6 cellular contexts compared by ENCODE assay signal in the genomic region with DNA sequence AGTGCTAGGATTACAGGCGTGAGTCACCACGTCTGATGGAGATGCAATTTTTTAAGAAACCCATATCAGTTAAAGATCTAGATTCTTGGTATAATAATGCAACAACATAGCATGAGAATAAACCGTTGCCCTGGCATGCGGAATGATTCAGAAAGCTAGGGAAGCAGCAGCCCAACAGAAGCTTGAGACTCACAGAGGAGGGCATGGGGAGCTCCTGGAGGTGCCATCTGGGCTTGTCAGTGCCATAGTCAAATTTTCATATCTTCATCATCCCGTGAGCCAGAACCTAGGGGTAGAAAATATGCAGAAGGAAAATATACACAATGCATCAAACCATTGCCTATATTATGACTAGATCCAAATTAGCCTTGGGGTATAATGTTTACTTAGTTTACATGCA.
"Had no signal": no experiment of that assay in that cellular context is flagged by ENCODE, and none has a peak within 500 bp of the region (broad histone marks: within the 10 kb centered on the region; RNA-seq: fewer than 3 reads in every experiment).

No MANE protein-coding gene starts in this region.

- DNase-seq: H9, HCEC 1CT, IMR-90, KG1 had no signal

- H3K27ac Mint-ChIP-seq: GM23338, H9 had no signal

- H3K4me3 ChIP-seq: GM23338, K562 had no signal

- H3K4me3 Mint-ChIP-seq: GM23338, H9 had no signal
